9 cellular contexts compared by ENCODE assay signal in the genomic region with DNA sequence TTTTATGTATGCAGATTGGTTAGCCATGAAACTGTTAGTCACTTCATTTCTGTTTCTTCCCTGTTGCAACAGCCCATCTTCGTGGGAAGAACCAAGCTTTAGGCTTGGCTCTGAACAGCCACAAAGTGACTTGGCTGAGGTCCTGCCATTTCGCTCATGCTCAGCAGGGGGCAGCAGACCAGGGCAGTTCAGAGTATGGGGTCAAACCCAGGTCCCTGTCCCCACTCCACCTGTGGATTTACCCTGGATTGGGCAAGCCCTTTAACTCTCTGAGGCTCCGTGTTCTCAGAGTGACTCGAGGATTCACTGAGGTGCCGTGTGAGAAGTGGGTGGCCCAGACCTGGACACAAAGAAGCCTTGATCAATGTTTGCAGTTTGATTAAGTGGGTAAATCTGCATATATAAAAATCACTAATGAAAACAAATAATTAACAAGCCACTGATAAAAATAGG. TPM values are rescaled to one million over a fixed set of nuclear protein-coding genes. Genes with fewer than 3 reads are reported as not detected.
DNase-seq lines count a peak whose midpoint lies in the region; ATAC-seq and TF ChIP-seq lines count a peak whose summit lies in the region.
"Had no signal": no experiment of that assay in that cellular context is flagged by ENCODE, and none has a peak within 500 bp of the region (broad histone marks: within the 10 kb centered on the region; RNA-seq: fewer than 3 reads in every experiment).

No MANE protein-coding gene starts in this region.

- TF ChIP-seq CTCF in MM.1S (IDR thresholded peaks at IDR 0.05; ENCODE audit: low read length) (peak; percentile 83), coronary artery (IDR thresholded peaks at IDR 0.05) (peak; percentile 67), tibial nerve (IDR thresholded peaks at IDR 0.05) (peak; percentile 64 to 79 (median 66))

- TF ChIP-seq POLR2A in tibial nerve (IDR thresholded peaks at IDR 0.05): no peak

- 63% methylated on average over 5 of the region's 5 CpGs for whole genome bisulfite sequencing in mesenchymal stem cell
- 47 to 55% methylated on average over 5 of the region's 5 CpGs for WGBS in tibial nerve, 2 donors

- no peak overlapping the region for H2BK15ac ChIP-seq in mesenchymal stem cell (ENCODE audit: low read depth, poor library complexity, severe bottlenecking)

- peaks cover 4% of the 10 kb centered on the region for H3K4me1 Mint-ChIP-seq in activated T-helper 2 cell treated with anti-CD3 and anti-CD28 coated beads, Interferon-gamma antibody, Interleukin-2, Interleukin-4, amounts not matched to agents 10 μg/mL and 5 μg/mL and 100 μg/mL, durations not matched to agents 14 hours and 24 hours and 36 hours (ENCODE audit: low read depth)

- no peak overlapping the region for H2BK5ac ChIP-seq in mesenchymal stem cell (ENCODE audit: low read depth, low read length, poor library complexity, severe bottlenecking)

- no peak overlapping the region for H3K4ac ChIP-seq in mesenchymal stem cell (ENCODE audit: low read depth in 1 of 2, low read length in 2 of 2)

- H3K9me3 ChIP-seq in MM.1S (replicated peaks; ENCODE audit: insufficient read depth, low read length) (no peaks in the 10 kb centered on the region), mesenchymal stem cell (ENCODE audit: control insufficient read depth, low read length) (no peaks in the 10 kb centered on the region), tibial nerve (no peaks in the 10 kb centered on the region)

- H3K36me3 Mint-ChIP-seq in activated T-helper 2 cell treated with anti-CD3 and anti-CD28 coated beads, Interferon-gamma antibody, Interleukin-2, Interleukin-4, amounts not matched to agents 10 μg/mL and 5 μg/mL and 100 μg/mL, durations not matched to agents 14 hours and 24 hours and 36 hours (ENCODE audit: low read depth): peaks cover 59% of the 10 kb centered on the region

- no peaks in the 10 kb centered on the region for H3K27me3 Mint-ChIP-seq in activated T-helper 2 cell treated with anti-CD3 and anti-CD28 coated beads, Interferon-gamma antibody, Interleukin-2, Interleukin-4, amounts not matched to agents 10 μg/mL and 5 μg/mL and 100 μg/mL, durations not matched to agents 14 hours and 24 hours and 36 hours (ENCODE audit: low read depth)

- intact Hi-C loops in activated T-helper 2 cell treated with anti-CD3 and anti-CD28 coated beads, Interferon-gamma antibody, Interleukin-2, Interleukin-4, amounts not matched to agents 10 μg/mL and 5 μg/mL and 100 μg/mL, durations not matched to agents 14 hours and 24 hours and 36 hours (cut with micrococcal nuclease): loop anchor here (1.0 to 2.0 kb wide), 2 partner anchors 170 to 230 kb away; no protein-coding TSS in a partner anchor

- H3K14ac ChIP-seq in mesenchymal stem cell (ENCODE audit: low read length in 2 of 2): no peak overlapping the region

- H3K9me3 Mint-ChIP-seq in activated T-helper 2 cell treated with anti-CD3 and anti-CD28 coated beads, Interferon-gamma antibody, Interleukin-2, Interleukin-4, amounts not matched to agents 10 μg/mL and 5 μg/mL and 100 μg/mL, durations not matched to agents 14 hours and 24 hours and 36 hours: no peaks in the 10 kb centered on the region
- H3K9me3 Mint-ChIP-seq: T-helper 1 cell treated with Interleukin-12 subunit alpha and Interleukin-12 subunit beta and Interleukin-4 antibody, amounts not matched to agents 30 μg/mL and 1 μg/mL, for 36 hours had no signal

- TF ChIP-seq EP300 in tibial nerve (IDR thresholded peaks at IDR 0.05): no peak

- H2AFZ ChIP-seq in MM.1S (ENCODE audit: low read length): no peak overlapping the region
- H2AFZ ChIP-seq in mesenchymal stem cell (ENCODE audit: low read depth, low read length): no peak overlapping the region

- no peak overlapping the region for H2AK5ac ChIP-seq in mesenchymal stem cell (ENCODE audit: low read length, severe bottlenecking)

- no peak overlapping the region for H3K27ac ChIP-seq in MM.1S (ENCODE audit: low read length)
- H3K27ac ChIP-seq in coronary artery: no peak overlapping the region
- no peak overlapping the region for H3K27ac ChIP-seq in mesenchymal stem cell (ENCODE audit: low read length, poor library complexity, severe bottlenecking)
- peak overlapping the region in 1 of 4 donors; percentile 90 for H3K27ac ChIP-seq in tibial nerve

- H2BK12ac ChIP-seq in mesenchymal stem cell (ENCODE audit: low read length in 2 of 2): no peak overlapping the region

- H3K4me3 Mint-ChIP-seq in activated T-helper 2 cell treated with anti-CD3 and anti-CD28 coated beads, Interferon-gamma antibody, Interleukin-2, Interleukin-4, amounts not matched to agents 10 μg/mL and 5 μg/mL and 100 μg/mL, durations not matched to agents 14 hours and 24 hours and 36 hours (ENCODE audit: low read depth): no peak overlapping the region
- H3K4me3 Mint-ChIP-seq: T-helper 1 cell treated with Interleukin-12 subunit alpha and Interleukin-12 subunit beta and Interleukin-4 antibody, amounts not matched to agents 30 μg/mL and 1 μg/mL, for 36 hours had no signal

- no peaks in the 10 kb centered on the region for H3K79me2 ChIP-seq in MM.1S (ENCODE audit: low read length)

- H3K4me3 ChIP-seq in MM.1S (ENCODE audit: low read length) (no peak overlapping the region), coronary artery (no peak overlapping the region), mesenchymal stem cell (ENCODE audit: insufficient read depth in 1 of 2, low read depth in 1 of 2, low read length in 2 of 2) (no peak overlapping the region), tibial nerve (no peak overlapping the region)

- no peaks in the 10 kb centered on the region; the same call in 1 of the 2 replicates for H3K36me3 ChIP-seq in MM.1S (replicated peaks; ENCODE audit: insufficient read depth, low read length)
- peaks cover 79 to 83% of the 10 kb centered on the region in 2 experiments for H3K36me3 ChIP-seq in mesenchymal stem cell (ENCODE audit: control insufficient read depth in 1 of 2, insufficient read depth in 2 of 2, low read depth in 1 of 2, low read length in 2 of 2)
- H3K36me3 ChIP-seq in tibial nerve: peaks cover 6 to 96% (median 21%) of the 10 kb centered on the region in 3 donors

- peak; percentile 42 to 54 for ATAC-seq in activated CD4-positive, CD25-positive, alpha-beta regulatory T cell treated with anti-CD3 and anti-CD28 coated beads, Interleukin-2, amount 50 U/mL, for 24 hours
- ATAC-seq in HG03457 (IDR thresholded peaks at IDR 0.05; ENCODE audit: unreplicated experiment): no peak

- H3K27ac Mint-ChIP-seq in activated T-helper 2 cell treated with anti-CD3 and anti-CD28 coated beads, Interferon-gamma antibody, Interleukin-2, Interleukin-4, amounts not matched to agents 10 μg/mL and 5 μg/mL and 100 μg/mL, durations not matched to agents 14 hours and 24 hours and 36 hours: no peak overlapping the region
- H3K27ac Mint-ChIP-seq: T-helper 1 cell treated with Interleukin-12 subunit alpha and Interleukin-12 subunit beta and Interleukin-4 antibody, amounts not matched to agents 30 μg/mL and 1 μg/mL, for 36 hours had no signal

- no peak overlapping the region for H4K91ac ChIP-seq in mesenchymal stem cell (ENCODE audit: low read length)

- H4K8ac ChIP-seq in mesenchymal stem cell (ENCODE audit: low read length): no peak overlapping the region

- H3K4me2 ChIP-seq in MM.1S (ENCODE audit: low read depth, low read length): no peak overlapping the region
- H3K4me2 ChIP-seq in mesenchymal stem cell (ENCODE audit: low read length, poor library complexity, severe bottlenecking): no peak overlapping the region

- no peak overlapping the region for H3K18ac ChIP-seq in mesenchymal stem cell (ENCODE audit: low read depth in 1 of 2, low read length in 2 of 2)

- H3K9me2 ChIP-seq in MM.1S (replicated peaks; ENCODE audit: insufficient read depth, low read length): no peaks in the 10 kb centered on the region

- H3K79me1 ChIP-seq in mesenchymal stem cell (replicated peaks; ENCODE audit: low read length, poor library complexity, severe bottlenecking): peaks cover 33% of the 10 kb centered on the region

- H3F3A ChIP-seq in MM.1S (ENCODE audit: insufficient read depth, low read length): no peaks in the 10 kb centered on the region

- H3K27me3 ChIP-seq in MM.1S (replicated peaks; ENCODE audit: insufficient read depth, low read length) (no peaks in the 10 kb centered on the region), mesenchymal stem cell (ENCODE audit: control insufficient read depth in 1 of 2, insufficient read depth in 1 of 2, low read length in 2 of 2) (no peaks in the 10 kb centered on the region), tibial nerve (no peaks in the 10 kb centered on the region)

- H3K4me1 ChIP-seq in MM.1S (ENCODE audit: low read length): no peaks in the 10 kb centered on the region
- H3K4me1 ChIP-seq in mesenchymal stem cell (ENCODE audit: control insufficient read depth, insufficient read depth, low read depth, low read length): no peaks in the 10 kb centered on the region
- H3K4me1 ChIP-seq in tibial nerve: peaks cover 0 to 7% (median 0%) of the 10 kb centered on the region in 4 donors

- H3K9ac ChIP-seq in MM.1S (ENCODE audit: low read length): no peak overlapping the region
- H3K9ac ChIP-seq in mesenchymal stem cell (ENCODE audit: low read length): peak overlapping the region; percentile 61

- H3K23ac ChIP-seq in mesenchymal stem cell (ENCODE audit: low read length in 2 of 2): no peak overlapping the region

- H2BK120ac ChIP-seq in mesenchymal stem cell (ENCODE audit: low read depth, low read length): no peak overlapping the region

- peak; percentile 63 for DNase-seq in ELR (ENCODE audit: low read depth)
- peak; percentile 34 for DNase-seq in MM.1S
- no peak for DNase-seq in coronary artery (ENCODE audit: low spot score)
- DNase-seq in mesenchymal stem cell: peak; percentile 67
- peak in 1 of 2 donors; percentile 47 for DNase-seq in tibial nerve (ENCODE audit: low spot score in 2 of 2)
- DNase-seq in activated T-helper 2 cell treated with anti-CD3 and anti-CD28 coated beads, Interferon-gamma antibody, Interleukin-2, Interleukin-4, amounts not matched to agents 10 μg/mL and 5 μg/mL and 100 μg/mL, durations not matched to agents 14 hours and 24 hours and 36 hours (ENCODE audit: low spot score): no peak

- H4K20me1 ChIP-seq in MM.1S (ENCODE audit: insufficient read depth, low read length): no peaks in the 10 kb centered on the region

RNA-seq across cellular contexts. Expression of a gene that starts 19.8 kb away (rescaled TPM):
- 34.0 TPM for polyA plus RNA-seq in mesenchymal stem cell (2013, experiment 1 of 2)
- polyA plus RNA-seq in mesenchymal stem cell (2013, experiment 2 of 2): 33.2 TPM
- total RNA-seq in tibial nerve: 100 to 1,000 TPM in 2 of 4 donors, 10 to 100 TPM in 2; 62.4 to 139 (median 106) TPM
- 2.4 and 3.3 TPM in 2 replicates for total RNA-seq in activated T-helper 2 cell treated with anti-CD3 and anti-CD28 coated beads, Interferon-gamma antibody, Interleukin-2, Interleukin-4, amounts not matched to agents 10 μg/mL and 5 μg/mL and 100 μg/mL, durations not matched to agents 14 hours and 24 hours and 36 hours

RNA-seq across cellular contexts. Expression of a gene that starts 22.5 kb away (rescaled TPM):
- 344 TPM for polyA plus RNA-seq in mesenchymal stem cell (2013, experiment 1 of 2)
- polyA plus RNA-seq in mesenchymal stem cell (2013, experiment 2 of 2): 339 TPM
- 100 to 1,000 TPM; 145 to 188 (median 170) TPM for total RNA-seq in tibial nerve
- total RNA-seq in activated T-helper 2 cell treated with anti-CD3 and anti-CD28 coated beads, Interferon-gamma antibody, Interleukin-2, Interleukin-4, amounts not matched to agents 10 μg/mL and 5 μg/mL and 100 μg/mL, durations not matched to agents 14 hours and 24 hours and 36 hours: 104 and 112 TPM in 2 replicates

Comparison
In these comparisons a context has a peak if more than half of its experiments do, and no peak if none do; other contexts are left out.
1. DNase-seq: peak in ELR (single experiment), MM.1S (single experiment) and mesenchymal stem cell (single experiment); none in coronary artery (single experiment) and activated T-helper 2 cell treated with anti-CD3 and anti-CD28 coated beads, Interferon-gamma antibody, Interleukin-2, Interleukin-4, amounts not matched to agents 10 μg/mL and 5 μg/mL and 100 μg/mL, durations not matched to agents 14 hours and 24 hours and 36 hours (single experiment).
2. RNA of a gene that starts 19.8 kb away (total RNA-seq): 62.4 to 139 TPM in tibial nerve; 2.4 to 3.3 TPM in activated T-helper 2 cell treated with anti-CD3 and anti-CD28 coated beads, Interferon-gamma antibody, Interleukin-2, Interleukin-4, amounts not matched to agents 10 μg/mL and 5 μg/mL and 100 μg/mL, durations not matched to agents 14 hours and 24 hours and 36 hours; every median in the first group is over 10 times any median in the second.
3. Peak in every context shown above with its lines, with median percentiles within 50 percentile points of each other: CTCF ChIP-seq.